In genomic region chr11:36361472-36361871, GRCh38 we compare ENCODE assay signal across 13 cellular contexts.
DNase-seq lines count a peak whose midpoint lies in the region; ATAC-seq and TF ChIP-seq lines count a peak whose summit lies in the region.
"Had no signal": no experiment of that assay in that cellular context is flagged by ENCODE, and none has a peak within 500 bp of the region (broad histone marks: within the 10 kb centered on the region; RNA-seq: fewer than 3 reads in every experiment).

No MANE protein-coding gene starts in this region.

- no peaks in the 10 kb centered on the region for H3K9me3 Mint-ChIP-seq in activated CD8-positive, alpha-beta T cell treated with anti-CD3 and anti-CD28 coated beads for 36 hours
- no peaks in the 10 kb centered on the region for H3K9me3 Mint-ChIP-seq in activated CD8-positive, alpha-beta T cell treated with anti-CD3 and anti-CD28 coated beads, Interleukin-2, amount 10 ng/mL, durations not matched to agents 7 days and 5 days (ENCODE audit: insufficient read depth)
- H3K9me3 Mint-ChIP-seq: activated T-helper 1 cell treated with anti-CD3 and anti-CD28 coated beads, Interleukin-12 subunit alpha, Interleukin-12 subunit beta, Interleukin-2, Interleukin-4 antibody, amounts not matched to agents 30 ng/mL and 10 ng/mL and 1 ng/mL, durations not matched to agents 14 hours and 24 hours and 36 hours had no signal

- H3K4me3 Mint-ChIP-seq in activated CD8-positive, alpha-beta T cell treated with anti-CD3 and anti-CD28 coated beads for 36 hours: peak overlapping the region; percentile 13
- no peak overlapping the region for H3K4me3 Mint-ChIP-seq in activated CD8-positive, alpha-beta T cell treated with anti-CD3 and anti-CD28 coated beads, Interleukin-2, amount 10 ng/mL, durations not matched to agents 7 days and 5 days
- H3K4me3 Mint-ChIP-seq: activated T-helper 1 cell treated with anti-CD3 and anti-CD28 coated beads, Interleukin-12 subunit alpha, Interleukin-12 subunit beta, Interleukin-2, Interleukin-4 antibody, amounts not matched to agents 30 ng/mL and 10 ng/mL and 1 ng/mL, durations not matched to agents 14 hours and 24 hours and 36 hours had no signal

- POLR2A ChIA-PET in activated CD8-positive, alpha-beta T cell treated with anti-CD3 and anti-CD28 coated beads for 36 hours (lab: Charles Lee): interaction anchor here (0.8 kb wide), 1 partner anchor 17 kb away, joined by 4 read pairs; no protein-coding TSS in a partner anchor
- POLR2A ChIA-PET in activated CD8-positive, alpha-beta T cell treated with anti-CD3 and anti-CD28 coated beads, Interleukin-2, amount 10 ng/mL, durations not matched to agents 7 days and 5 days (lab: Charles Lee): no interaction called here

- no peaks in the 10 kb centered on the region for H3K36me3 ChIP-seq in subcutaneous abdominal adipose tissue (ENCODE audit: control insufficient read depth in 5 of 5, insufficient read depth in 5 of 5, low read length in 5 of 5)

- peaks cover 1 to 31% (median 13%) of the 10 kb centered on the region in 5 donors for H3K4me1 ChIP-seq in subcutaneous abdominal adipose tissue (ENCODE audit: control insufficient read depth in 5 of 5, insufficient read depth in 5 of 5, low read length in 5 of 5)

- H3K4me1 Mint-ChIP-seq in activated CD8-positive, alpha-beta T cell treated with anti-CD3 and anti-CD28 coated beads for 36 hours (ENCODE audit: low read depth): peaks cover 29% of the 10 kb centered on the region
- peaks cover 38% of the 10 kb centered on the region for H3K4me1 Mint-ChIP-seq in activated CD8-positive, alpha-beta T cell treated with anti-CD3 and anti-CD28 coated beads, Interleukin-2, amount 10 ng/mL, durations not matched to agents 7 days and 5 days (ENCODE audit: low read depth)

- H3K27me3 ChIP-seq in subcutaneous abdominal adipose tissue (ENCODE audit: control insufficient read depth in 5 of 5, insufficient read depth in 4 of 5, low read length in 5 of 5): no peaks in the 10 kb centered on the region

- H3K36me3 Mint-ChIP-seq in activated CD8-positive, alpha-beta T cell treated with anti-CD3 and anti-CD28 coated beads for 36 hours (ENCODE audit: low read depth): no peaks in the 10 kb centered on the region
- no peaks in the 10 kb centered on the region for H3K36me3 Mint-ChIP-seq in activated CD8-positive, alpha-beta T cell treated with anti-CD3 and anti-CD28 coated beads, Interleukin-2, amount 10 ng/mL, durations not matched to agents 7 days and 5 days (ENCODE audit: low read depth)
- H3K36me3 Mint-ChIP-seq: naive thymus-derived CD4-positive, alpha-beta T cell had no signal

- intact Hi-C loops in activated CD8-positive, alpha-beta T cell treated with anti-CD3 and anti-CD28 coated beads for 36 hours (cut with micrococcal nuclease): no loop called here

- peak overlapping the region; percentile 4 to 32 for H3K4me3 ChIP-seq in foreskin fibroblast (ENCODE audit: low read depth in 1 of 2, low read length in 2 of 2)
- peak overlapping the region in 4 of 5 donors; percentile 9 to 49 (median 34) for H3K4me3 ChIP-seq in subcutaneous abdominal adipose tissue (ENCODE audit: low read depth in 1 of 5, low read length in 5 of 5)

- no peak overlapping the region for H3K27ac ChIP-seq in subcutaneous abdominal adipose tissue (ENCODE audit: low read depth, low read length)
- H3K27ac ChIP-seq in substantia nigra (ENCODE audit: low read depth, low read length, poor library complexity, severe bottlenecking): no peak overlapping the region

- DNase-seq in activated CD8-positive, alpha-beta T cell treated with anti-CD3 and anti-CD28 coated beads for 36 hours: no peak
- DNase-seq in activated CD8-positive, alpha-beta T cell treated with anti-CD3 and anti-CD28 coated beads, Interleukin-2, amount 10 ng/mL, durations not matched to agents 7 days and 5 days: no peak
- DNase-seq in SW480 (ENCODE audit: low spot score) (peak; percentile 59), foreskin fibroblast (no peak), substantia nigra (lab: John Stamatoyannopoulos, UW) (no peak), GM03348 (ENCODE audit: low spot score) (no peak)
- DNase-seq in activated CD4-positive, CD25-positive, alpha-beta regulatory T cell treated with anti-CD3 and anti-CD28 coated beads, Interleukin-2, amount 50 U/mL, for 72 hours: no peak
- DNase-seq: hippocampal formation; naive thymus-derived CD4-positive, alpha-beta T cell; NCI-H1092 treated with DMSO at 0.1 percent for 48 hours; NCI-H526 treated with DMSO at 0.1 percent for 48 hours had no signal

- H3K27me3 Mint-ChIP-seq in activated CD8-positive, alpha-beta T cell treated with anti-CD3 and anti-CD28 coated beads for 36 hours: peaks cover 38% of the 10 kb centered on the region
- H3K27me3 Mint-ChIP-seq in activated CD8-positive, alpha-beta T cell treated with anti-CD3 and anti-CD28 coated beads, Interleukin-2, amount 10 ng/mL, durations not matched to agents 7 days and 5 days (ENCODE audit: low read depth): peaks cover 39% of the 10 kb centered on the region

- H3K9me3 ChIP-seq in subcutaneous abdominal adipose tissue (ENCODE audit: control insufficient read depth in 5 of 5, low read length in 5 of 5): no peaks in the 10 kb centered on the region

- H3K9ac ChIP-seq in subcutaneous abdominal adipose tissue (ENCODE audit: low read length in 5 of 5): no peak overlapping the region

- no peak for ATAC-seq in activated CD8-positive, alpha-beta T cell treated with anti-CD3 and anti-CD28 coated beads for 36 hours
- no peak for ATAC-seq in activated CD8-positive, alpha-beta T cell treated with anti-CD3 and anti-CD28 coated beads, Interleukin-2, amount 10 ng/mL, durations not matched to agents 7 days and 5 days

- H3K27ac Mint-ChIP-seq in activated CD8-positive, alpha-beta T cell treated with anti-CD3 and anti-CD28 coated beads for 36 hours: no peak overlapping the region
- no peak overlapping the region for H3K27ac Mint-ChIP-seq in activated CD8-positive, alpha-beta T cell treated with anti-CD3 and anti-CD28 coated beads, Interleukin-2, amount 10 ng/mL, durations not matched to agents 7 days and 5 days
- H3K27ac Mint-ChIP-seq: activated T-helper 1 cell treated with anti-CD3 and anti-CD28 coated beads, Interleukin-12 subunit alpha, Interleukin-12 subunit beta, Interleukin-2, Interleukin-4 antibody, amounts not matched to agents 30 ng/mL and 10 ng/mL and 1 ng/mL, durations not matched to agents 14 hours and 24 hours and 36 hours had no signal

- TF ChIP-seq CTCF in activated CD8-positive, alpha-beta T cell treated with anti-CD3 and anti-CD28 coated beads for 36 hours (IDR thresholded peaks at IDR 0.05): no peak
- TF ChIP-seq CTCF in foreskin fibroblast (IDR thresholded peaks at IDR 0.05; ENCODE audit: low read depth, low read length): no peak

- CTCF ChIA-PET in activated CD8-positive, alpha-beta T cell treated with anti-CD3 and anti-CD28 coated beads for 36 hours (lab: Charles Lee): interaction anchor here (1.8 to 2.2 kb wide), 2 partner anchors 71 to 131 kb away, joined by 4 to 6 read pairs; no protein-coding TSS in a partner anchor
- CTCF ChIA-PET in activated CD8-positive, alpha-beta T cell treated with anti-CD3 and anti-CD28 coated beads, Interleukin-2, amount 10 ng/mL, durations not matched to agents 7 days and 5 days (lab: Charles Lee): interaction anchor here (0.8 to 2.4 kb wide), 3 partner anchors 9 to 131 kb away, joined by 3 to 13 read pairs (median 4); no protein-coding TSS in a partner anchor
